Comparison of ENCODE assay signal across 1 cellular context in the genomic region with DNA sequence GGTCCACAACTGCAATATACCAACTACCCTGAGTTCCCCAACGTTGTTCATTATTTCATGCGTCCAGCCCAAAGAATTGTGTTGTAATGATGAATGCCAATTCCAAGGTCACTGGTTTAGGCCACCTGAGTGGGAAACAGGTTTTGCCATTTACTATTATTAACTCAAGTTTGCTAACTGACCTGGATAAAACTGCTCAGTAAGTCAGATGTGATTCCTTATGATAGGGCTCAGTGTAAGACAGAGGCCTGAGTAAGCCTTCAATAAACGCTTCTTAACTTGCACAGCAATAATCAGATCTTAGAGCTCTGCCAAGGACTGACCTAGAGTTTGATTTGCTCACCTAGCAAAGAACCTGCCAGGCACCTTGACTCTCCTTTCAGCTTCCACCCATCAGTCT.
TF ChIP-seq lines count a peak whose summit lies in the region.

No MANE protein-coding gene starts in this region.

TF ChIP-seq in HepG2, 621 proteins besides CTCF, POLR2A, EP300 and RAD21 (continued from another document):
- TF ChIP-seq POLR2AphosphoS2 (IDR thresholded peaks at IDR 0.05; ENCODE audit: low read depth, low read length) (peak; percentile 81; the same call in 1 of the 2 replicates), RBM22 (optimal IDR thresholded peaks at IDR 0.05; ENCODE audit: low read length) (peak; percentile 36), PAF1 (CRISPR knock-in tag; IDR thresholded peaks at IDR 0.05) (peak; percentile 61; the same call in 1 of the 2 replicates), RBFOX2 (IDR thresholded peaks at IDR 0.05; ENCODE audit: low read depth, low read length) (0 out of 2 replicates have a peak, but pooled peaks have one; percentile 24), RFX1 (IDR thresholded peaks at IDR 0.05) (no peak)
- TF ChIP-seq, protein P1, sequence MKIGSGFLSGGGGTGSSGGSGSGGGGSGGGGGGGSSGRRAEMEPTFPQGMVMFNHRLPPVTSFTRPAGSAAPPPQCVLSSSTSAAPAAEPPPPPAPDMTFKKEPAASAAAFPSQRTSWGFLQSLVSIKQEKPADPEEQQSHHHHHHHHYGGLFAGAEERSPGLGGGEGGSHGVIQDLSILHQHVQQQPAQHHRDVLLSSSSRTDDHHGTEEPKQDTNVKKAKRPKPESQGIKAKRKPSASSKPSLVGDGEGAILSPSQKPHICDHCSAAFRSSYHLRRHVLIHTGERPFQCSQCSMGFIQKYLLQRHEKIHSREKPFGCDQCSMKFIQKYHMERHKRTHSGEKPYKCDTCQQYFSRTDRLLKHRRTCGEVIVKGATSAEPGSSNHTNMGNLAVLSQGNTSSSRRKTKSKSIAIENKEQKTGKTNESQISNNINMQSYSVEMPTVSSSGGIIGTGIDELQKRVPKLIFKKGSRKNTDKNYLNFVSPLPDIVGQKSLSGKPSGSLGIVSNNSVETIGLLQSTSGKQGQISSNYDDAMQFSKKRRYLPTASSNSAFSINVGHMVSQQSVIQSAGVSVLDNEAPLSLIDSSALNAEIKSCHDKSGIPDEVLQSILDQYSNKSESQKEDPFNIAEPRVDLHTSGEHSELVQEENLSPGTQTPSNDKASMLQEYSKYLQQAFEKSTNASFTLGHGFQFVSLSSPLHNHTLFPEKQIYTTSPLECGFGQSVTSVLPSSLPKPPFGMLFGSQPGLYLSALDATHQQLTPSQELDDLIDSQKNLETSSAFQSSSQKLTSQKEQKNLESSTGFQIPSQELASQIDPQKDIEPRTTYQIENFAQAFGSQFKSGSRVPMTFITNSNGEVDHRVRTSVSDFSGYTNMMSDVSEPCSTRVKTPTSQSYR (CRISPR knock-in tag; IDR thresholded peaks at IDR 0.05; ENCODE audit: borderline replicate concordance), result no peak
